1 cellular context compared by ENCODE assay signal in the genomic region with DNA sequence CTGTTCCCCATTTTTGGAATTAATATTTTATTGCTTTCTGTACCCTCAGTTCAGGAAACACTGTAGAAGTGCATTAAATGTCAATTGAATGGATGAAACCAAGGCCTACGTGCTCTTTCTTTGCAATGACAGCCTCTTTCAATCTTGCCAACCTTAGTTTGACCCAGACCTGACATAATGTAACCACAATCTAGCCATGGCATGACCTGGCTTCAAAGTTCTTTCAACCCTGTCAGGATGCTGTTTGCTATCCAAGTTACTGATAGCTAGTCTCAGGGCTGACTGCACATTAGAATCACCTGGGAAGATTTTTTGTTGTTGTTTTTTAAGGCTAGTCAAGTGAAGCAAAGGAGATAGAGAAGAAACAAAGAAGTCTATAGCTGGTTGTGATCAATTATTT.
TF ChIP-seq lines count a peak whose summit lies in the region.

No MANE protein-coding gene starts in this region.

TF ChIP-seq in SK-N-SH, 30 proteins besides CTCF, POLR2A, EP300 and RAD21 (continued from another document):
- no peak for TF ChIP-seq REST (IDR thresholded peaks at IDR 0.05; ENCODE audit: low read depth, low read length)
- no peak for TF ChIP-seq YY1 (IDR thresholded peaks at IDR 0.05; ENCODE audit: low read depth)
- TF ChIP-seq RFX5 (IDR thresholded peaks at IDR 0.05; ENCODE audit: low read length): no peak
